32 cellular contexts compared by ENCODE assay signal in genomic region chr1:205817364-205817763, GRCh38. TPM values are rescaled to one million over a fixed set of nuclear protein-coding genes. Genes with fewer than 3 reads are reported as not detected.
"Had no signal": no experiment of that assay in that cellular context is flagged by ENCODE, and none has a peak within 500 bp of the region (broad histone marks: within the 10 kb centered on the region; RNA-seq: fewer than 3 reads in every experiment).

No MANE protein-coding gene starts in this region.

- H3K36me3 ChIP-seq: brain microvascular endothelial cell, WERI-Rb-1 had no signal

- ATAC-seq: activated CD4-positive, CD25-positive, alpha-beta regulatory T cell treated with anti-CD3 and anti-CD28 coated beads, Interleukin-2, amount 50 U/mL, for 24 hours; activated CD8-positive, alpha-beta T cell treated with anti-CD3 and anti-CD28 coated beads for 36 hours; activated T-cell treated with anti-CD3 and anti-CD28 coated beads, Interleukin-2, amount 50 U/mL, for 4 hours; activated T-helper 17 cell treated with anti-CD3 and anti-CD28 coated beads, Interleukin-2, amount 50 U/mL, for 72 hours; esophagus mucosa; T-helper 17 cell had no signal

- H3K9me3 Mint-ChIP-seq: activated B cell treated with CpG ODN at 0.5 μM for 24 hours; activated CD8-positive, alpha-beta T cell treated with anti-CD3 and anti-CD28 coated beads for 36 hours; activated T-cell treated with anti-CD3 and anti-CD28 coated beads, Interleukin-2, amount 50 U/mL, for 4 hours; activated T-helper 17 cell treated with anti-CD3 and anti-CD28 coated beads, Interleukin-2, amount 50 U/mL, for 72 hours had no signal

- DNase-seq: activated B cell treated with CpG ODN at 0.5 μM for 24 hours; activated CD4-positive, alpha-beta T cell treated with anti-CD3 and anti-CD28 coated beads for 48 hours; activated CD4-positive, alpha-beta T cell treated with anti-CD3 and anti-CD28 coated beads, Interleukin-2, amount 50 U/mL, for 1 hour; activated CD4-positive, alpha-beta T cell treated with anti-CD3 and anti-CD28 coated beads, Interleukin-2, amount 50 U/mL, for 48 hours; activated CD8-positive, alpha-beta memory T cell treated with anti-CD3 and anti-CD28 coated beads for 24 hours; activated CD8-positive, alpha-beta T cell treated with anti-CD3 and anti-CD28 coated beads for 36 hours; activated effector memory CD4-positive, alpha-beta T cell treated with Interleukin-2 at 50 U/mL for 16 hours; activated gamma-delta T cell treated with Interleukin-2 at 50 U/mL for 16 hours; activated naive CD4-positive, alpha-beta T cell treated with anti-CD3 and anti-CD28 coated beads, Interleukin-2, amount 50 U/mL, for 16 hours; activated naive CD4-positive, alpha-beta T cell treated with Interleukin-2 at 50 U/mL for 16 hours; activated T-cell treated with anti-CD3 and anti-CD28 coated beads, Interleukin-2, amount 50 U/mL, for 4 hours; amniotic stem cell; anterior cingulate cortex; brain microvascular endothelial cell; caudate nucleus; cortex of kidney; dermis blood vessel endothelial cell; effector CD8-positive, alpha-beta T cell; foreskin fibroblast; T-helper 1 cell; T-helper 17 cell; T1000; WERI-Rb-1 had no signal

- H3K27me3 ChIP-seq: brain microvascular endothelial cell had no signal

- H3K4me3 Mint-ChIP-seq: activated B cell treated with CpG ODN at 0.5 μM for 24 hours; activated CD8-positive, alpha-beta T cell treated with anti-CD3 and anti-CD28 coated beads for 36 hours; activated naive CD8-positive, alpha-beta T cell; activated T-cell treated with anti-CD3 and anti-CD28 coated beads, Interleukin-2, amount 50 U/mL, for 4 hours; activated T-helper 17 cell treated with anti-CD3 and anti-CD28 coated beads, Interleukin-2, amount 50 U/mL, for 72 hours; T-helper 17 cell; T-helper 2 cell treated with Interferon-gamma antibody and Interleukin-4, amounts not matched to agents 5 μg/mL and 100 μg/mL, for 36 hours had no signal

- H3K27ac Mint-ChIP-seq: activated B cell treated with CpG ODN at 0.5 μM for 24 hours; activated CD8-positive, alpha-beta T cell treated with anti-CD3 and anti-CD28 coated beads for 36 hours; activated naive CD8-positive, alpha-beta T cell; activated T-helper 17 cell treated with anti-CD3 and anti-CD28 coated beads, Interleukin-2, amount 50 U/mL, for 72 hours; T-helper 17 cell; T-helper 2 cell treated with Interferon-gamma antibody and Interleukin-4, amounts not matched to agents 5 μg/mL and 100 μg/mL, for 36 hours had no signal

- H3K27ac ChIP-seq: brain microvascular endothelial cell, WERI-Rb-1 had no signal

- H3K27me3 Mint-ChIP-seq: activated B cell treated with CpG ODN at 0.5 μM for 24 hours; activated CD8-positive, alpha-beta T cell treated with anti-CD3 and anti-CD28 coated beads for 36 hours; activated naive CD8-positive, alpha-beta T cell; activated T-helper 17 cell treated with anti-CD3 and anti-CD28 coated beads, Interleukin-2, amount 50 U/mL, for 72 hours; T-helper 17 cell had no signal

RNA-seq across cellular contexts. Expression of gene PM20D1, which starts 32.6 kb away (rescaled TPM):
- total RNA-seq: astrocyte, bronchial epithelial cell, chondrocyte, dermis blood vessel endothelial cell, epithelial cell of proximal tubule, esophagus mucosa had no signal
